Comparison of ENCODE assay signal across 8 cellular contexts in genomic region chr1:183622884-183623785, GRCh38. TPM values are rescaled to one million over a fixed set of nuclear protein-coding genes. Genes with fewer than 3 reads are reported as not detected.
DNase-seq lines count a peak whose midpoint lies in the region; ATAC-seq and TF ChIP-seq lines count a peak whose summit lies in the region.

No MANE protein-coding gene starts in this region.

- no peaks in the 10 kb centered on the region for H3K27me3 Mint-ChIP-seq in activated naive CD4-positive, alpha-beta T cell treated with anti-CD3 and anti-CD28 coated beads, Interleukin-2, amount 50 U/mL, for 24 hours

- H3K4ac ChIP-seq in IMR-90 (ENCODE audit: low read depth, low read length) = no peak overlapping the region

- H3K9ac ChIP-seq in IMR-90 (ENCODE audit: low read depth, low read length) = no peak overlapping the region

- H2AK9ac ChIP-seq in IMR-90 (replicated peaks; ENCODE audit: low read depth, low read length, poor library complexity) = no peak overlapping the region

- H2AK5ac ChIP-seq in IMR-90 (ENCODE audit: low read depth, low read length) = no peak overlapping the region

- no TSS peak for BruUV-seq in IMR-90 (replicated peaks; lab: Mats Ljungman, UMichigan)

- H3K9me3 ChIP-seq in IMR-90 (ENCODE audit: control insufficient read depth, insufficient read depth, low read length) (no peaks in the 10 kb centered on the region), cardiac muscle cell (ENCODE audit: low read depth) (no peaks in the 10 kb centered on the region), psoas muscle (no peaks in the 10 kb centered on the region)

- H2BK5ac ChIP-seq in IMR-90 (ENCODE audit: low read depth, low read length, poor library complexity, severe bottlenecking) = no peak overlapping the region

- peaks cover 14% of the 10 kb centered on the region for H4K20me1 ChIP-seq in IMR-90 (ENCODE audit: insufficient read depth, low read length)

- peak; percentile 73 for TF ChIP-seq CTCF in IMR-90 (conservative IDR thresholded peaks at IDR 0.05; ENCODE audit: low read depth, low read length)
- TF ChIP-seq CTCF in cardiac muscle cell (IDR thresholded peaks at IDR 0.05; ENCODE audit: low read depth, low read length) = peak; percentile 57
- peak; percentile 62 for TF ChIP-seq CTCF in psoas muscle (IDR thresholded peaks at IDR 0.05)

- TF ChIP-seq POLR2A in IMR-90 (IDR thresholded peaks at IDR 0.05; ENCODE audit: low read depth, low read length) = no peak

- dilution Hi-C loops in IMR-90 (cut with HindIII; ENCODE audit: low sequenced_read_pairs, unreplicated experiment) = no loop called here

- WGBS in IMR-90 (ENCODE audit: extremely low coverage in 2 of 2, insufficient read length in 1 of 2), 2 experiments = 96% methylated on average over 4 of the region's 10 CpGs; no CpG with 5 or more reads in 1 of the 2 experiments
- 57 to 64% (median 60%) methylated on average over 10 of the region's 10 CpGs for WGBS in psoas muscle, 3 donors

- H3K23ac ChIP-seq in IMR-90 (ENCODE audit: low read depth, low read length) = no peak overlapping the region

- no peak overlapping the region for H3K27ac ChIP-seq in IMR-90 (ENCODE audit: insufficient read depth, low read length)
- no peak overlapping the region for H3K27ac ChIP-seq in cardiac muscle cell
- no peak overlapping the region for H3K27ac ChIP-seq in psoas muscle

- in situ Hi-C loops in IMR-90 (cut with MboI; ENCODE audit: low sequenced_read_pairs) = loop anchor here (10.0 kb wide), 2 partner anchors 148 to 338 kb away; partner anchors contain the start of gene SMG7

- H3K4me2 ChIP-seq in IMR-90 (ENCODE audit: low read depth, low read length) = no peak overlapping the region

- no peaks in the 10 kb centered on the region for H3K9me1 ChIP-seq in IMR-90 (ENCODE audit: insufficient read depth, low read length)

- DNase-seq in DMS53 treated with DMSO at 0.1 percent for 48 hours (lab: John Stamatoyannopoulos, UW; ENCODE audit: unreplicated experiment) (peak; percentile 81), IMR-90 (peak; percentile 78), OCI-M1 (lab: John Stamatoyannopoulos, UW) (peak; percentile 80), cardiac muscle cell (ENCODE audit: low read depth in 1 of 2, low spot score in 1 of 2) (peak; percentile 70 to 72), psoas muscle (no peak), foreskin melanocyte (no peak)

- no peak overlapping the region for H3K56ac ChIP-seq in IMR-90 (ENCODE audit: extremely low read depth, insufficient read depth, low read length)

- H3K9me3 Mint-ChIP-seq in activated naive CD4-positive, alpha-beta T cell treated with anti-CD3 and anti-CD28 coated beads, Interleukin-2, amount 50 U/mL, for 24 hours = no peaks in the 10 kb centered on the region

- H4K5ac ChIP-seq in IMR-90 (ENCODE audit: low read depth, low read length) = no peak overlapping the region

- ATAC-seq in GM21381 (IDR thresholded peaks at IDR 0.05; ENCODE audit: unreplicated experiment) (peak; percentile 80), IMR-90 (ENCODE audit: low read depth) (peak; percentile 86), psoas muscle (peak; percentile 79 to 92 (median 86))

- peaks cover 28% of the 10 kb centered on the region for H3K4me1 Mint-ChIP-seq in activated naive CD4-positive, alpha-beta T cell treated with anti-CD3 and anti-CD28 coated beads, Interleukin-2, amount 50 U/mL, for 24 hours

- intact Hi-C loops in IMR-90 (cut with micrococcal nuclease) (loop anchor here (1.0 to 2.0 kb wide), 5 partner anchors 13 to 342 kb away; no protein-coding TSS in a partner anchor), psoas muscle (cut with DNase I) (loop anchor here (5.0 kb wide), 2 partner anchors 151 to 341 kb away; partner anchors contain the start of gene SMG7 (in 1 of the 2))

- no peak overlapping the region for H4K91ac ChIP-seq in IMR-90 (ENCODE audit: insufficient read depth, low read depth, low read length)

- H3K36me3 ChIP-seq in IMR-90 (ENCODE audit: control insufficient read depth, insufficient read depth, low read length) (peaks cover 9% of the 10 kb centered on the region), cardiac muscle cell (peaks cover 10% of the 10 kb centered on the region), psoas muscle (ENCODE audit: insufficient read depth in 1 of 2, low read depth in 1 of 2) (peaks cover 0 to 31% of the 10 kb centered on the region in 2 donors)

- CTCF ChIA-PET in IMR-90 (lab: Yijun Ruan, JAX) = interaction anchor here (1.1 kb wide), 1 partner anchor 14 kb away, joined by 5 read pairs; no protein-coding TSS in a partner anchor

- no peak overlapping the region for H3K18ac ChIP-seq in IMR-90 (ENCODE audit: low read depth, low read length)

- peak overlapping the region; percentile 85 for H3K27ac Mint-ChIP-seq in activated naive CD4-positive, alpha-beta T cell treated with anti-CD3 and anti-CD28 coated beads, Interleukin-2, amount 50 U/mL, for 24 hours

- peaks cover 3 to 25% of the 10 kb centered on the region in 2 experiments; a peak in 3 of 4 replicates for H3K79me1 ChIP-seq in IMR-90 (ENCODE audit: low read depth in 1 of 2, low read length in 2 of 2)

- H3K14ac ChIP-seq in IMR-90 (replicated peaks; ENCODE audit: low read depth, low read length) = no peak overlapping the region

- H3K4me1 ChIP-seq in IMR-90 (ENCODE audit: control insufficient read depth, insufficient read depth, low read length) = peaks cover 3% of the 10 kb centered on the region
- H3K4me1 ChIP-seq in cardiac muscle cell (ENCODE audit: low read depth) = no peaks in the 10 kb centered on the region
- H3K4me1 ChIP-seq in psoas muscle = peaks cover 8% of the 10 kb centered on the region

- H2BK15ac ChIP-seq in IMR-90 (ENCODE audit: low read depth, low read length) = no peak overlapping the region

- H3K4me3 ChIP-seq in IMR-90 (ENCODE audit: insufficient read depth, low read depth, low read length) = no peak overlapping the region
- no peak overlapping the region for H3K4me3 ChIP-seq in cardiac muscle cell
- H3K4me3 ChIP-seq in psoas muscle = no peak overlapping the region

- no peak overlapping the region for H3K4me3 Mint-ChIP-seq in activated naive CD4-positive, alpha-beta T cell treated with anti-CD3 and anti-CD28 coated beads, Interleukin-2, amount 50 U/mL, for 24 hours

- peaks cover 13% of the 10 kb centered on the region for H3K36me3 Mint-ChIP-seq in activated naive CD4-positive, alpha-beta T cell treated with anti-CD3 and anti-CD28 coated beads, Interleukin-2, amount 50 U/mL, for 24 hours

- no peak overlapping the region for H4K8ac ChIP-seq in IMR-90 (ENCODE audit: low read depth in 2 of 2, low read length in 2 of 2)

- H2AFZ ChIP-seq in IMR-90 (replicated peaks; ENCODE audit: low read length, poor library complexity) = no peak overlapping the region

- H3K27me3 ChIP-seq in IMR-90 (ENCODE audit: control insufficient read depth, insufficient read depth, low read length) (no peaks in the 10 kb centered on the region), cardiac muscle cell (no peaks in the 10 kb centered on the region), psoas muscle (ENCODE audit: insufficient read depth in 3 of 3, low read length in 2 of 3) (no peaks in the 10 kb centered on the region)

- TF ChIP-seq RAD21 in IMR-90 (IDR thresholded peaks at IDR 0.05; ENCODE audit: low read length) = peak; percentile 85

- no peak overlapping the region for H2BK120ac ChIP-seq in IMR-90 (ENCODE audit: low read depth, low read length)

- POLR2A ChIA-PET in IMR-90 (lab: Charles Lee; ENCODE audit: unreplicated experiment) = no interaction called here

- H2BK20ac ChIP-seq in IMR-90 (ENCODE audit: low read depth, low read length) = no peak overlapping the region

TF ChIP-seq in IMR-90, 13 proteins besides CTCF, POLR2A, EP300 and RAD21:
- 0 out of 2 replicates have a peak, but pooled peaks have one; percentile 29 for TF ChIP-seq CEBPB (IDR thresholded peaks at IDR 0.05; ENCODE audit: low read depth, low read length)
- TF ChIP-seq NFE2L2 (IDR thresholded peaks at IDR 0.05; ENCODE audit: low read depth, low read length) = no peak
- TF ChIP-seq SMC3 (IDR thresholded peaks at IDR 0.05; ENCODE audit: low read depth, low read length) = peak; percentile 59

RNA-seq across cellular contexts. Expression of gene ARPC5, which starts 12.4 kb away (rescaled TPM):
- total RNA-seq in IMR-90 (2012; rRNA removed) (212 and 361 TPM in 2 replicates), cardiac muscle cell (72.5 and 77.3 TPM in 2 replicates), psoas muscle (10 to 100 TPM; 11.6 to 17.1 (median 12.7) TPM)
- polyA plus RNA-seq in IMR-90 (2012; rRNA removed) (91.0 and 132 TPM in 2 replicates), cardiac muscle cell (179 and 202 TPM in 2 replicates), psoas muscle (10 to 100 TPM; 13.9 to 31.8 (median 16.4) TPM)
- 38.8 and 57.1 TPM in 2 replicates for polyA plus RNA-seq in IMR-90 (2012; cell fraction: cytosol; rRNA removed)
- polyA plus RNA-seq in IMR-90 (2012; cell fraction: nucleus; rRNA removed; ENCODE audit: low replicate concordance) = 9.7 and 50.2 TPM in 2 replicates

RNA-seq across cellular contexts. Expression of gene APOBEC4, which starts 30.0 kb away (rescaled TPM):
- not detected in 2 replicates for total RNA-seq in IMR-90 (2012; rRNA removed)
- polyA plus RNA-seq in IMR-90 (2012; rRNA removed) = not detected in 2 replicates
- not detected in 2 replicates for polyA plus RNA-seq in IMR-90 (2012; cell fraction: cytosol; rRNA removed)
- polyA plus RNA-seq in IMR-90 (2012; cell fraction: nucleus; rRNA removed; ENCODE audit: low replicate concordance) = not detected in 2 replicates
- total RNA-seq in cardiac muscle cell = not detected in 2 replicates
- polyA plus RNA-seq in cardiac muscle cell = 0.42 TPM in 1 of 2 replicates, not detected in the other
- total RNA-seq in psoas muscle = not detected
- polyA plus RNA-seq in psoas muscle = not detected

RNA-seq across cellular contexts. Expression of gene NCF2, which starts 32.9 kb away (rescaled TPM):
- total RNA-seq in IMR-90 (2012; rRNA removed) (2.8 and 3.2 TPM in 2 replicates), cardiac muscle cell (0.06 and 0.60 TPM in 2 replicates), psoas muscle (1 to 10 TPM; 2.3 to 4.3 (median 3.0) TPM)
- polyA plus RNA-seq in IMR-90 (2012; rRNA removed) (2.6 and 4.2 TPM in 2 replicates), cardiac muscle cell (0.19 and 1.5 TPM in 2 replicates), psoas muscle (under 1 TPM; 0.51 to 0.83 (median 0.80) TPM)
- polyA plus RNA-seq in IMR-90 (2012; cell fraction: cytosol; rRNA removed) = 0.45 and 1.8 TPM in 2 replicates
- polyA plus RNA-seq in IMR-90 (2012; cell fraction: nucleus; rRNA removed; ENCODE audit: low replicate concordance) = 0.52 and 0.64 TPM in 2 replicates

Comparison
In these comparisons a context has a peak if more than half of its experiments do, and no peak if none do; other contexts are left out.
1. DNase-seq: peak in DMS53 treated with DMSO at 0.1 percent for 48 hours (single experiment), IMR-90 (single experiment), OCI-M1 (single experiment) and cardiac muscle cell (2 of 2); none in psoas muscle (0 of 2) and foreskin melanocyte (single experiment).
2. Peak in every context shown above with its lines, with median percentiles within 50 percentile points of each other: ATAC-seq and CTCF ChIP-seq.